ENCODE assay signal across 1 cellular context in the genomic region with DNA sequence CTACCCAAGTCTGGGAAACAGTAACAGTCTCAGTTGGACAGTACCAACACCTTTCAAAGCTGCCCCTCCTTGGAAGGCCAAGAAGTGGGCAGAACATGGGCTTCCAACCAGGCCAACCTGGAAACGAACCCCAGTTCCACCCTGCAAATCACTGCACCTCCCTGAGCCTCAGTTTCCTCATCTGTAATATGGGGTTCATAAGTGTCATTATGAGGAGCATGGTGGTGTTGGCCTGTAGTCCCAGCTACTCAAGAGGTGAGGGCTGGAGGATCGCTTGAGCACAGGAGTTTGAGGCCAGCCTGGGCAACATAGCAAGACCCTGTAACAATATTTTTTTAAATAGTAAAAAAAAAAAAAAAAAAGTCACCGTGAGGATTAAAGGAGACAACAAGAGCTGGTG.
A peak's percentile ranks its signal among the peaks of the same experiment; 100 is the strongest.
TF ChIP-seq lines count a peak whose summit lies in the region.

No MANE protein-coding gene starts in this region.

TF ChIP-seq in WTC11, 78 proteins besides CTCF, POLR2A, EP300 and RAD21:
- no peak for TF ChIP-seq ZNF532 (CRISPR knock-in tag; IDR thresholded peaks at IDR 0.05; ENCODE audit: borderline replicate concordance)
- TF ChIP-seq GTF2I (CRISPR knock-in tag; conservative IDR thresholded peaks at IDR 0.05): no peak
- no peak for TF ChIP-seq E2F5 (CRISPR knock-in tag; IDR thresholded peaks at IDR 0.05)
- no peak for TF ChIP-seq OVOL2 (CRISPR knock-in tag; IDR thresholded peaks at IDR 0.05; ENCODE audit: borderline replicate concordance)
- TF ChIP-seq TEAD1 (CRISPR knock-in tag; IDR thresholded peaks at IDR 0.05): no peak
- TF ChIP-seq HMGA2 (CRISPR knock-in tag; IDR thresholded peaks at IDR 0.05): no peak
- TF ChIP-seq MLX (CRISPR knock-in tag; IDR thresholded peaks at IDR 0.05): no peak
- TF ChIP-seq, protein P1, sequence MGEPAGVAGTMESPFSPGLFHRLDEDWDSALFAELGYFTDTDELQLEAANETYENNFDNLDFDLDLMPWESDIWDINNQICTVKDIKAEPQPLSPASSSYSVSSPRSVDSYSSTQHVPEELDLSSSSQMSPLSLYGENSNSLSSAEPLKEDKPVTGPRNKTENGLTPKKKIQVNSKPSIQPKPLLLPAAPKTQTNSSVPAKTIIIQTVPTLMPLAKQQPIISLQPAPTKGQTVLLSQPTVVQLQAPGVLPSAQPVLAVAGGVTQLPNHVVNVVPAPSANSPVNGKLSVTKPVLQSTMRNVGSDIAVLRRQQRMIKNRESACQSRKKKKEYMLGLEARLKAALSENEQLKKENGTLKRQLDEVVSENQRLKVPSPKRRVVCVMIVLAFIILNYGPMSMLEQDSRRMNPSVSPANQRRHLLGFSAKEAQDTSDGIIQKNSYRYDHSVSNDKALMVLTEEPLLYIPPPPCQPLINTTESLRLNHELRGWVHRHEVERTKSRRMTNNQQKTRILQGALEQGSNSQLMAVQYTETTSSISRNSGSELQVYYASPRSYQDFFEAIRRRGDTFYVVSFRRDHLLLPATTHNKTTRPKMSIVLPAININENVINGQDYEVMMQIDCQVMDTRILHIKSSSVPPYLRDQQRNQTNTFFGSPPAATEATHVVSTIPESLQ (CRISPR knock-in tag; IDR thresholded peaks at IDR 0.05): no peak
- TF ChIP-seq ZNF121 (CRISPR knock-in tag; IDR thresholded peaks at IDR 0.05): peak; percentile 69; the same call in 1 of the 2 replicates
TF ChIP-seq in WTC11: peak in this region for 1.
